Comparison of ENCODE assay signal across 21 cellular contexts in the genomic region with DNA sequence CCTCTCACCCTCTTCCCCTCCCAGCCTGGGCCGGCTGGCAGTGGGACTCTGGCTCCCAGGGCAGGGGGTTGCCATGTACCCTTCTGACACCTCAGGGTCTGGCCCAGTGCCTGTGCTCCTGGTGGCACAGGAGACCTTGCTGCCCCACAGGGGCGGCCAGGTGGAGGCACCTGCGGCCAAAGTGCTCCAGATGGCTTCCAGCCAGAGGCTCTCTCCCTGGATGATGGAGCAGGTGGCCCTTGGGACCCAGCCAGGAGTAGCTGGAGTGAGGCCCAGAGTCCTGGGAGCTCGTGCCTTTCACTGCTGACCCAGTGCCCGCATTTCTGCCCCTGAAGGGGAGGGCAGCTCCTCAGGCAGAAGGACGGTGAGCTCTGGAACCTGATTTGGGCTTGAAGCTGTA.
DNase-seq lines count a peak whose midpoint lies in the region; ATAC-seq lines count a peak whose summit lies in the region.
"Had no signal": no experiment of that assay in that cellular context is flagged by ENCODE, and none has a peak within 500 bp of the region (broad histone marks: within the 10 kb centered on the region; RNA-seq: fewer than 3 reads in every experiment).

No MANE protein-coding gene starts in this region.

- H3K27me3 ChIP-seq in naive thymus-derived CD4-positive, alpha-beta T cell (ENCODE audit: control insufficient read depth in 2 of 2, insufficient read depth in 2 of 2, low read length in 2 of 2): no peaks in the 10 kb centered on the region

- peaks cover 2% of the 10 kb centered on the region for H3K27me3 Mint-ChIP-seq in activated CD4-positive, alpha-beta T cell treated with anti-CD3 and anti-CD28 coated beads for 36 hours
- peaks cover 0 to 25% (median 0%) of the 10 kb centered on the region in 5 donors for H3K27me3 Mint-ChIP-seq in naive thymus-derived CD4-positive, alpha-beta T cell

- POLR2A ChIA-PET in activated CD4-positive, alpha-beta T cell treated with anti-CD3 and anti-CD28 coated beads for 36 hours (lab: Charles Lee): interaction anchor here (0.6 kb wide), 1 partner anchor 47 kb away, joined by 3 read pairs; no protein-coding TSS in a partner anchor
- POLR2A ChIA-PET in naive thymus-derived CD4-positive, alpha-beta T cell (lab: Charles Lee): no interaction called here

- H3K4me1 ChIP-seq in naive thymus-derived CD4-positive, alpha-beta T cell (ENCODE audit: control insufficient read depth in 2 of 2, insufficient read depth in 2 of 2, low read length in 2 of 2): no peaks in the 10 kb centered on the region

- no peak overlapping the region for H3K4me3 Mint-ChIP-seq in activated CD4-positive, alpha-beta T cell treated with anti-CD3 and anti-CD28 coated beads for 36 hours
- no peak overlapping the region for H3K4me3 Mint-ChIP-seq in naive thymus-derived CD4-positive, alpha-beta T cell
- H3K4me3 Mint-ChIP-seq: activated naive CD8-positive, alpha-beta T cell treated with anti-CD3 and anti-CD28 coated beads, Interleukin-2, amount 10 ng/mL, durations not matched to agents 7 days and 5 days; brain; natural killer cell; T-helper 2 cell treated with Interferon-gamma antibody and Interleukin-4, amounts not matched to agents 5 μg/mL and 100 μg/mL, for 36 hours had no signal

- CTCF ChIA-PET in activated CD4-positive, alpha-beta T cell treated with anti-CD3 and anti-CD28 coated beads for 36 hours (lab: Charles Lee): interaction anchor here (1.0 to 1.5 kb wide), 2 partner anchors 83 to 103 kb away, joined by 3 read pairs; no protein-coding TSS in a partner anchor
- CTCF ChIA-PET in naive thymus-derived CD4-positive, alpha-beta T cell (lab: Charles Lee): interaction anchor here (0.6 to 3.0 kb wide), 3 partner anchors 10 to 438 kb away, joined by 3 to 9 read pairs (median 3); no protein-coding TSS in a partner anchor

- intact Hi-C loops in activated CD4-positive, alpha-beta T cell treated with anti-CD3 and anti-CD28 coated beads for 36 hours (cut with DNase I, micrococcal nuclease): loop anchor here in 1 of 2 experiments (10.0 kb wide), 1 partner anchor 614 kb away; no protein-coding TSS in a partner anchor
- intact Hi-C loops in naive thymus-derived CD4-positive, alpha-beta T cell (cut with micrococcal nuclease): loop anchor here in 1 of 2 donors (10.0 kb wide), 1 partner anchor 696 kb away; a partner anchor contains a TSS

- peaks cover 2% of the 10 kb centered on the region for H3K4me1 Mint-ChIP-seq in activated CD4-positive, alpha-beta T cell treated with anti-CD3 and anti-CD28 coated beads for 36 hours
- peaks cover 0 to 5% (median 0%) of the 10 kb centered on the region in 7 donors for H3K4me1 Mint-ChIP-seq in naive thymus-derived CD4-positive, alpha-beta T cell
- H3K4me1 Mint-ChIP-seq: activated naive CD8-positive, alpha-beta T cell treated with anti-CD3 and anti-CD28 coated beads, Interleukin-2, amount 10 ng/mL, durations not matched to agents 7 days and 5 days; natural killer cell had no signal

- no peak overlapping the region for H3K4me3 ChIP-seq in naive thymus-derived CD4-positive, alpha-beta T cell (ENCODE audit: low read length)
- H3K4me3 ChIP-seq: heart right ventricle, skin epidermis had no signal

- peak; percentile 78 for ATAC-seq in left lobe of liver
- ATAC-seq in activated CD4-positive, alpha-beta T cell treated with anti-CD3 and anti-CD28 coated beads for 36 hours: no peak
- no peak for ATAC-seq in naive thymus-derived CD4-positive, alpha-beta T cell
- ATAC-seq: natural killer cell had no signal

- H3K9me3 ChIP-seq in naive thymus-derived CD4-positive, alpha-beta T cell (ENCODE audit: control insufficient read depth in 2 of 3, low read length in 3 of 3): no peaks in the 10 kb centered on the region

- H3K36me3 ChIP-seq in naive thymus-derived CD4-positive, alpha-beta T cell (ENCODE audit: control insufficient read depth in 2 of 3, insufficient read depth in 3 of 3, low read length in 3 of 3): no peaks in the 10 kb centered on the region
- H3K36me3 ChIP-seq: heart right ventricle had no signal

- H3K36me3 Mint-ChIP-seq in activated CD4-positive, alpha-beta T cell treated with anti-CD3 and anti-CD28 coated beads for 36 hours (ENCODE audit: low read depth): no peaks in the 10 kb centered on the region
- no peaks in the 10 kb centered on the region for H3K36me3 Mint-ChIP-seq in naive thymus-derived CD4-positive, alpha-beta T cell
- H3K36me3 Mint-ChIP-seq: activated naive CD8-positive, alpha-beta T cell treated with anti-CD3 and anti-CD28 coated beads, Interleukin-2, amount 10 ng/mL, durations not matched to agents 7 days and 5 days; brain; natural killer cell had no signal

- H3K27ac ChIP-seq in naive thymus-derived CD4-positive, alpha-beta T cell (ENCODE audit: low read depth, low read length): no peak overlapping the region
- H3K27ac ChIP-seq: heart right ventricle, skin epidermis had no signal

- DNase-seq in COLO668 (lab: John Stamatoyannopoulos, UW; ENCODE audit: unreplicated experiment): peak; percentile 73
- DNase-seq in DMS79 (lab: John Stamatoyannopoulos, UW): peak; percentile 89
- peak; percentile 32 for DNase-seq in NCI-H510A (lab: John Stamatoyannopoulos, UW)
- DNase-seq in left lobe of liver (ENCODE audit: low spot score): peak; percentile 73
- no peak for DNase-seq in activated CD4-positive, alpha-beta T cell treated with anti-CD3 and anti-CD28 coated beads for 36 hours
- DNase-seq in SKM-1 treated with dmso at 0.1 percent for 144 hours (lab: John Stamatoyannopoulos, UW; ENCODE audit: unreplicated experiment): no peak
- no peak for DNase-seq in naive thymus-derived CD4-positive, alpha-beta T cell
- DNase-seq in NCI-H526 (lab: John Stamatoyannopoulos, UW): no peak
- DNase-seq: activated CD4-positive, CD25-positive, alpha-beta regulatory T cell treated with anti-CD3 and anti-CD28 coated beads, Interleukin-2, amount 50 U/mL, for 72 hours; activated naive CD8-positive, alpha-beta T cell treated with anti-CD3 and anti-CD28 coated beads, Interleukin-2, amount 10 ng/mL, durations not matched to agents 7 days and 5 days; cortex of kidney; GOT3; heart right ventricle; mesenchymal stem cell; natural killer cell; NCI-H1436; NCI-H446 treated with DMSO at 0.1 percent for 48 hours; stimulated activated CD4-positive, alpha-beta T cell treated with anti-CD3 and anti-CD28 coated beads, Interleukin-2, amount 100 ng/mL, for 48 hours had no signal

- no peaks in the 10 kb centered on the region for H3K9me3 Mint-ChIP-seq in activated CD4-positive, alpha-beta T cell treated with anti-CD3 and anti-CD28 coated beads for 36 hours (ENCODE audit: low read depth)
- peaks cover 0 to 3% (median 0%) of the 10 kb centered on the region in 11 donors for H3K9me3 Mint-ChIP-seq in naive thymus-derived CD4-positive, alpha-beta T cell
- H3K9me3 Mint-ChIP-seq: activated naive CD8-positive, alpha-beta T cell treated with anti-CD3 and anti-CD28 coated beads, Interleukin-2, amount 10 ng/mL, durations not matched to agents 7 days and 5 days; natural killer cell; T-helper 2 cell treated with Interferon-gamma antibody and Interleukin-4, amounts not matched to agents 5 μg/mL and 100 μg/mL, for 36 hours had no signal

- H3K27ac Mint-ChIP-seq in activated CD4-positive, alpha-beta T cell treated with anti-CD3 and anti-CD28 coated beads for 36 hours: no peak overlapping the region
- H3K27ac Mint-ChIP-seq in naive thymus-derived CD4-positive, alpha-beta T cell: no peak overlapping the region
- H3K27ac Mint-ChIP-seq: activated naive CD8-positive, alpha-beta T cell treated with anti-CD3 and anti-CD28 coated beads, Interleukin-2, amount 10 ng/mL, durations not matched to agents 7 days and 5 days; brain; natural killer cell; T-helper 2 cell treated with Interferon-gamma antibody and Interleukin-4, amounts not matched to agents 5 μg/mL and 100 μg/mL, for 36 hours had no signal

Comparison
In these comparisons a context has a peak if more than half of its experiments do, and no peak if none do; other contexts are left out.
1. DNase-seq: peak in COLO668 (single experiment), DMS79 (single experiment), NCI-H510A (single experiment) and left lobe of liver (single experiment); none in activated CD4-positive, alpha-beta T cell treated with anti-CD3 and anti-CD28 coated beads for 36 hours (single experiment), SKM-1 treated with dmso at 0.1 percent for 144 hours (single experiment), naive thymus-derived CD4-positive, alpha-beta T cell (0 of 9) and NCI-H526 (0 of 2).